ENCODE assay signal across 27 cellular contexts in genomic region chr5:50623666-50624065, GRCh38. TPM values are rescaled to one million over a fixed set of nuclear protein-coding genes. Genes with fewer than 3 reads are reported as not detected.
DNase-seq lines count a peak whose midpoint lies in the region; ATAC-seq and TF ChIP-seq lines count a peak whose summit lies in the region.
"Had no signal": no experiment of that assay in that cellular context is flagged by ENCODE, and none has a peak within 500 bp of the region (broad histone marks: within the 10 kb centered on the region; RNA-seq: fewer than 3 reads in every experiment).

No MANE protein-coding gene starts in this region.

- intact Hi-C loops in posterior vena cava (cut with DNase I), result no loop called here

- H3K4me3 ChIP-seq in fibroblast of the aortic adventitia (ENCODE audit: low read depth, low read length), result no peak overlapping the region
- H3K4me3 ChIP-seq: GM23248, heart right ventricle, smooth muscle cell, tibial artery had no signal

- peaks cover 6% of the 10 kb centered on the region for H3K9me3 Mint-ChIP-seq in chondrocyte (ENCODE audit: low read depth)
- H3K9me3 Mint-ChIP-seq: immature natural killer cell had no signal

- peaks cover 12% of the 10 kb centered on the region for H3K27me3 Mint-ChIP-seq in chondrocyte (ENCODE audit: low read depth)
- H3K27me3 Mint-ChIP-seq: activated CD4-positive, alpha-beta memory T cell treated with anti-CD3 and anti-CD28 coated beads for 36 hours; CD4-positive, alpha-beta T cell had no signal

- no peak overlapping the region for H3K4me3 Mint-ChIP-seq in chondrocyte (ENCODE audit: unreplicated experiment)
- H3K4me3 Mint-ChIP-seq: activated CD4-positive, alpha-beta memory T cell treated with anti-CD3 and anti-CD28 coated beads for 36 hours; CD4-positive, alpha-beta T cell; immature natural killer cell; memory B cell had no signal

- ATAC-seq in GM18511 (IDR thresholded peaks at IDR 0.05; ENCODE audit: unreplicated experiment), result no peak
- ATAC-seq: heart right ventricle had no signal

- peak; percentile 0 for DNase-seq in EL
- DNase-seq in NCI-H226, result peak; percentile 28
- peak; percentile 11 for DNase-seq in fibroblast of the aortic adventitia (ENCODE audit: low read depth)
- peak; percentile 65 for DNase-seq in renal cortical epithelial cell (ENCODE audit: low read depth)
- no peak for DNase-seq in posterior vena cava (ENCODE audit: low spot score)
- no peak for DNase-seq in chondrocyte (ENCODE audit: low spot score)
- no peak for DNase-seq in Ammon's horn (ENCODE audit: low spot score)
- DNase-seq: activated CD4-positive, alpha-beta memory T cell treated with anti-CD3 and anti-CD28 coated beads for 36 hours; activated CD4-positive, CD25-positive, alpha-beta regulatory T cell; activated gamma-delta T cell treated with Interleukin-2 at 50 U/mL for 16 hours; activated T-cell treated with anti-CD3 and anti-CD28 coated beads for 4 hours; CD4-positive, alpha-beta T cell; cortex of kidney; GM23248; heart right ventricle; immature natural killer cell; IMR-90; NCI-H2171; NCI-H69; Right ventricle myocardium superior; stimulated activated CD4-positive, alpha-beta T cell treated with anti-CD3 and anti-CD28 coated beads, Interleukin-2, amount 100 ng/mL, for 48 hours; stimulated activated naive CD4-positive, alpha-beta T cell treated with Interleukin-2 at 50 U/mL for 16 hours; T1000; tibial artery had no signal

- H3K4me1 Mint-ChIP-seq in chondrocyte (ENCODE audit: low read depth), result peaks cover 3% of the 10 kb centered on the region

- H3K27ac Mint-ChIP-seq in chondrocyte (ENCODE audit: unreplicated experiment), result no peak overlapping the region
- H3K27ac Mint-ChIP-seq: activated CD4-positive, alpha-beta memory T cell treated with anti-CD3 and anti-CD28 coated beads for 36 hours; CD4-positive, alpha-beta T cell; memory B cell had no signal

- TF ChIP-seq CTCF in fibroblast of the aortic adventitia (IDR thresholded peaks at IDR 0.05; ENCODE audit: insufficient read depth, low read length) (no peak), chondrocyte (IDR thresholded peaks at IDR 0.05) (no peak)

- H3K36me3 Mint-ChIP-seq in chondrocyte (ENCODE audit: low read depth), result peaks cover 2% of the 10 kb centered on the region
- H3K36me3 Mint-ChIP-seq: memory B cell had no signal

RNA-seq across cellular contexts. Expression of gene PARP8, which starts 42.8 kb away (rescaled TPM):
- 8.2 and 20.1 TPM in 2 replicates for total RNA-seq in fibroblast of the aortic adventitia (ENCODE audit: low replicate concordance)
- total RNA-seq in renal cortical epithelial cell, result 25.9 and 28.6 TPM in 2 replicates
- 10 to 100 TPM; 20.4 to 27.4 TPM for total RNA-seq in posterior vena cava
- 23.3 to 31.3 TPM (median 23.6 TPM) in 3 replicates for total RNA-seq in chondrocyte

Comparison
In these comparisons a context has a peak if more than half of its experiments do, and no peak if none do; other contexts are left out.
1. DNase-seq: peak in EL (single experiment), NCI-H226 (single experiment), fibroblast of the aortic adventitia (single experiment) and renal cortical epithelial cell (single experiment); none in posterior vena cava (single experiment), chondrocyte (single experiment) and Ammon's horn (single experiment).